Comparison of ENCODE assay signal across 1 cellular context in genomic region chr2:240997856-240998705, GRCh38.
TF ChIP-seq lines count a peak whose summit lies in the region.

Gene SNED1 (plus strand): TSS chr2:240998618. CDS start chr2:240998838, 220 bp downstream.

TF ChIP-seq in K562, 482 proteins besides CTCF, POLR2A, EP300 and RAD21 (continued from another document):
- TF ChIP-seq, protein P1, sequence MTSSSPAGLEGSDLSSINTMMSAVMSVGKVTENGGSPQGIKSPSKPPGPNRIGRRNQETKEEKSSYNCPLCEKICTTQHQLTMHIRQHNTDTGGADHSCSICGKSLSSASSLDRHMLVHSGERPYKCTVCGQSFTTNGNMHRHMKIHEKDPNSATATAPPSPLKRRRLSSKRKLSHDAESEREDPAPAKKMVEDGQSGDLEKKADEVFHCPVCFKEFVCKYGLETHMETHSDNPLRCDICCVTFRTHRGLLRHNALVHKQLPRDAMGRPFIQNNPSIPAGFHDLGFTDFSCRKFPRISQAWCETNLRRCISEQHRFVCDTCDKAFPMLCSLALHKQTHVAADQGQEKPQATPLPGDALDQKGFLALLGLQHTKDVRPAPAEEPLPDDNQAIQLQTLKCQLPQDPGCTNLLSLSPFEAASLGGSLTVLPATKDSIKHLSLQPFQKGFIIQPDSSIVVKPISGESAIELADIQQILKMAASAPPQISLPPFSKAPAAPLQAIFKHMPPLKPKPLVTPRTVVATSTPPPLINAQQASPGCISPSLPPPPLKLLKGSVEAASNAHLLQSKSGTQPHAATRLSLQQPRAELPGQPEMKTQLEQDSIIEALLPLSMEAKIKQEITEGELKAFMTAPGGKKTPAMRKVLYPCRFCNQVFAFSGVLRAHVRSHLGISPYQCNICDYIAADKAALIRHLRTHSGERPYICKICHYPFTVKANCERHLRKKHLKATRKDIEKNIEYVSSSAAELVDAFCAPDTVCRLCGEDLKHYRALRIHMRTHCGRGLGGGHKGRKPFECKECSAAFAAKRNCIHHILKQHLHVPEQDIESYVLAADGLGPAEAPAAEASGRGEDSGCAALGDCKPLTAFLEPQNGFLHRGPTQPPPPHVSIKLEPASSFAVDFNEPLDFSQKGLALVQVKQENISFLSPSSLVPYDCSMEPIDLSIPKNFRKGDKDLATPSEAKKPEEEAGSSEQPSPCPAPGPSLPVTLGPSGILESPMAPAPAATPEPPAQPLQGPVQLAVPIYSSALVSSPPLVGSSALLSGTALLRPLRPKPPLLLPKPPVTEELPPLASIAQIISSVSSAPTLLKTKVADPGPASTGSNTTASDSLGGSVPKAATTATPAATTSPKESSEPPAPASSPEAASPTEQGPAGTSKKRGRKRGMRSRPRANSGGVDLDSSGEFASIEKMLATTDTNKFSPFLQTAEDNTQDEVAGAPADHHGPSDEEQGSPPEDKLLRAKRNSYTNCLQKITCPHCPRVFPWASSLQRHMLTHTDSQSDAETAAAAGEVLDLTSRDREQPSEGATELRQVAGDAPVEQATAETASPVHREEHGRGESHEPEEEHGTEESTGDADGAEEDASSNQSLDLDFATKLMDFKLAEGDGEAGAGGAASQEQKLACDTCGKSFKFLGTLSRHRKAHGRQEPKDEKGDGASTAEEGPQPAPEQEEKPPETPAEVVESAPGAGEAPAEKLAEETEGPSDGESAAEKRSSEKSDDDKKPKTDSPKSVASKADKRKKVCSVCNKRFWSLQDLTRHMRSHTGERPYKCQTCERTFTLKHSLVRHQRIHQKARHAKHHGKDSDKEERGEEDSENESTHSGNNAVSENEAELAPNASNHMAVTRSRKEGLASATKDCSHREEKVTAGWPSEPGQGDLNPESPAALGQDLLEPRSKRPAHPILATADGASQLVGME (CRISPR knock-in tag; IDR thresholded peaks at IDR 0.05): no peak
- 0 out of 2 replicates have a peak, but pooled peaks have one; percentile 36 for TF ChIP-seq RB1 (IDR thresholded peaks at IDR 0.05; ENCODE audit: low read depth)
- peak; percentile 32 for TF ChIP-seq VEZF1 (CRISPR knock-in tag; IDR thresholded peaks at IDR 0.05)
TF ChIP-seq in K562: peak in this region for 5.
